Comparison of ENCODE assay signal across 2 cellular contexts in the genomic region with DNA sequence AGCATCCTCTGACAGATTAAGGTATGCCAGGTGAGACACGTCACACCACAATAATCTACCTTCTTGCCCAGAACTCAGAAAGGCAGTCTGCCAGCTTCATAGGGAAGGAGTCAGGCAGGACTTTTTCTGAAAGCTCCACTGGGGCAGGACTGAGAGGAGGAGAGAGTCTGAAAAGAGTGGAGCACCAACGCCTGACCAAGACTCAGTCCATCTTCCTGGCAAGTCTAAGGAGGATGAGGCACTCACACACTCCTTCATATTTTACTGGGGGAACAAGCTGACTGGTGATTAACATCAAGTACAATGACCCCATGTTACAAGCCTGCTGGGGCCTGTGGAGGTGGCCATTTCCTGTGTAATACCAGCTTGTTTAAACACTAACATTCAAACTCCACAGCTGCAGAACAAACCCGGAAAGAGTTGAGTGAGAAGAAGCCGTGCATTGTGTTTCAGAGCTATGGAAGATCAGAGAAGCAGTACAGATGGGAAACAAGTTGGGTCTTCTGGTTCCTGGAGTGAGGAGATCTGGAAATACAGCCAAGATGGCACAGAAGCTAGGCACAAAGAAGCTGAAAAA.
TF ChIP-seq lines count a peak whose summit lies in the region.

No MANE protein-coding gene starts in this region.

TF ChIP-seq in IMR-90, 13 proteins besides CTCF, POLR2A, EP300 and RAD21:
- TF ChIP-seq, protein P1, sequence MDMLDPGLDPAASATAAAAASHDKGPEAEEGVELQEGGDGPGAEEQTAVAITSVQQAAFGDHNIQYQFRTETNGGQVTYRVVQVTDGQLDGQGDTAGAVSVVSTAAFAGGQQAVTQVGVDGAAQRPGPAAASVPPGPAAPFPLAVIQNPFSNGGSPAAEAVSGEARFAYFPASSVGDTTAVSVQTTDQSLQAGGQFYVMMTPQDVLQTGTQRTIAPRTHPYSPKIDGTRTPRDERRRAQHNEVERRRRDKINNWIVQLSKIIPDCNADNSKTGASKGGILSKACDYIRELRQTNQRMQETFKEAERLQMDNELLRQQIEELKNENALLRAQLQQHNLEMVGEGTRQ (IDR thresholded peaks at IDR 0.05; ENCODE audit: low read depth, low read length) = no peak
- TF ChIP-seq CHD1 (IDR thresholded peaks at IDR 0.05; ENCODE audit: low read depth, low read length) = 0 out of 2 replicates have a peak, but pooled peaks have one; percentile 44
TF ChIP-seq in IMR-90: peak in this region for 1.

TF ChIP-seq in WTC11, 78 proteins besides CTCF, POLR2A, EP300 and RAD21:
- TF ChIP-seq, protein P2, sequence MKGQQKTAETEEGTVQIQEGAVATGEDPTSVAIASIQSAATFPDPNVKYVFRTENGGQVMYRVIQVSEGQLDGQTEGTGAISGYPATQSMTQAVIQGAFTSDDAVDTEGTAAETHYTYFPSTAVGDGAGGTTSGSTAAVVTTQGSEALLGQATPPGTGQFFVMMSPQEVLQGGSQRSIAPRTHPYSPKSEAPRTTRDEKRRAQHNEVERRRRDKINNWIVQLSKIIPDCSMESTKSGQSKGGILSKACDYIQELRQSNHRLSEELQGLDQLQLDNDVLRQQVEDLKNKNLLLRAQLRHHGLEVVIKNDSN (CRISPR knock-in tag; IDR thresholded peaks at IDR 0.05) = no peak
- TF ChIP-seq NR1H2 (CRISPR knock-in tag; IDR thresholded peaks at IDR 0.05) = no peak
- TF ChIP-seq IRF2 (CRISPR knock-in tag; IDR thresholded peaks at IDR 0.05; ENCODE audit: borderline replicate concordance, low read depth) = no peak
- TF ChIP-seq CBFB (CRISPR knock-in tag; IDR thresholded peaks at IDR 0.05; ENCODE audit: low read depth) = no peak
- TF ChIP-seq, protein P3, sequence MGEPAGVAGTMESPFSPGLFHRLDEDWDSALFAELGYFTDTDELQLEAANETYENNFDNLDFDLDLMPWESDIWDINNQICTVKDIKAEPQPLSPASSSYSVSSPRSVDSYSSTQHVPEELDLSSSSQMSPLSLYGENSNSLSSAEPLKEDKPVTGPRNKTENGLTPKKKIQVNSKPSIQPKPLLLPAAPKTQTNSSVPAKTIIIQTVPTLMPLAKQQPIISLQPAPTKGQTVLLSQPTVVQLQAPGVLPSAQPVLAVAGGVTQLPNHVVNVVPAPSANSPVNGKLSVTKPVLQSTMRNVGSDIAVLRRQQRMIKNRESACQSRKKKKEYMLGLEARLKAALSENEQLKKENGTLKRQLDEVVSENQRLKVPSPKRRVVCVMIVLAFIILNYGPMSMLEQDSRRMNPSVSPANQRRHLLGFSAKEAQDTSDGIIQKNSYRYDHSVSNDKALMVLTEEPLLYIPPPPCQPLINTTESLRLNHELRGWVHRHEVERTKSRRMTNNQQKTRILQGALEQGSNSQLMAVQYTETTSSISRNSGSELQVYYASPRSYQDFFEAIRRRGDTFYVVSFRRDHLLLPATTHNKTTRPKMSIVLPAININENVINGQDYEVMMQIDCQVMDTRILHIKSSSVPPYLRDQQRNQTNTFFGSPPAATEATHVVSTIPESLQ (CRISPR knock-in tag; IDR thresholded peaks at IDR 0.05) = no peak
